21 cellular contexts compared by ENCODE assay signal in the genomic region with DNA sequence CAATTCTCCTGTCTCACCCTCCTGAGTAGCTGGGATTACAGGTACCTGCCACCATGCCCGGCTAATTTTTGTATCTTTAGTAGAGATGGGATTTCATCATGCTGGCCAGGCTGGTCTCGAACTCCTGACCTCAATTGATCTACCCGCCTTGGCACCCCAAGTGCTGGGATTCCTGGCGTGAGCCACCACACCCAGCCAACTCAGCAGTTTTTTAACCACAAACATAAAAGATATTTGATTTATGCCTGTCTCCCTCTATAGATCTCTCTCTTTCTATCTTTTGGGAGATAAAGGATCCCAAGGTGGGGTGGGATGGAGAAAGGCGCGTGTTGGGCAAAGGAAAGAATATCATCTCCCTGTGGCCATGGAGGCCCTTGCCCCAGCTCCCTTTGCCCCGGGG.
"Had no signal": no experiment of that assay in that cellular context is flagged by ENCODE, and none has a peak within 500 bp of the region (broad histone marks: within the 10 kb centered on the region; RNA-seq: fewer than 3 reads in every experiment).

No MANE protein-coding gene starts in this region.

- H3K27ac ChIP-seq: RWPE1 had no signal

- H3K27me3 ChIP-seq: MG63 had no signal

- ATAC-seq: Panc1, PC-3 had no signal

- H3K36me3 ChIP-seq: MG63 had no signal

- DNase-seq: Karpas-422; KG1; MG63; NCI-H1092 treated with DMSO at 0.1 percent for 48 hours; NCI-H1436; NCI-H187; NCI-H2029; NCI-H2081 treated with DMSO at 0.1 percent for 48 hours; NCI-H2171; NCI-H226; NCI-H446; NCI-H510A; NCI-H524 treated with DMSO at 0.1 percent for 48 hours; NCI-H69; NCI-H774; NK-92 treated with Interleukin-12 subunit alpha and Interleukin-12 subunit beta, amount 100 ng/mL, for 24 hours; PC-3; SHP77; SK-N-SH had no signal

- H3K9ac ChIP-seq: SK-N-SH had no signal

- H3K4me2 ChIP-seq: SK-N-SH had no signal

- H3K9me3 ChIP-seq: MG63, SK-N-SH had no signal

- H3K4me3 ChIP-seq: MG63 had no signal
